In genomic region chr14:44959538-44959937, GRCh38 we compare ENCODE assay signal across 12 cellular contexts. TPM values are rescaled to one million over a fixed set of nuclear protein-coding genes. Genes with fewer than 3 reads are reported as not detected.
A peak's percentile ranks its signal among the peaks of the same experiment; 100 is the strongest.
DNase-seq lines count a peak whose midpoint lies in the region; ATAC-seq, FAIRE-seq and TF ChIP-seq lines count a peak whose summit lies in the region.
"Had no signal": no experiment of that assay in that cellular context is flagged by ENCODE, and none has a peak within 500 bp of the region (broad histone marks: within the 10 kb centered on the region; RNA-seq: fewer than 3 reads in every experiment).

No MANE protein-coding gene starts in this region.

- no peak overlapping the region for H2BK20ac ChIP-seq in H1 (ENCODE audit: low read length)

- FAIRE-seq in H1 (lab: Jason Lieb, UNC) = no peak

- H4K91ac ChIP-seq in H1 (replicated peaks; ENCODE audit: insufficient read length, low read length) = no peak overlapping the region

- no peak for TF ChIP-seq POLR2A in H1 (IDR thresholded peaks at IDR 0.05; ENCODE audit: control extremely low read depth in 1 of 2, low read depth in 2 of 2, low read length in 2 of 2)

- H3K9ac ChIP-seq in Karpas-422 (ENCODE audit: low read length) (peak overlapping the region; percentile 78), H1 (replicated peaks in 1 of 4; ENCODE audit: extremely low read depth in 1 of 4, low read depth in 3 of 4, low read length in 3 of 4) (no peak overlapping the region)

- TF ChIP-seq CTCF in H1 (IDR thresholded peaks at IDR 0.05; ENCODE audit: control extremely low read depth in 1 of 3, insufficient read depth in 1 of 3, low read depth in 1 of 3, low read length in 3 of 3) (no peak), psoas muscle (IDR thresholded peaks at IDR 0.05) (no peak), glutamatergic neuron (IDR thresholded peaks at IDR 0.05; ENCODE audit: partially characterized antibody, unreplicated experiment) (no peak)

- H3K9me2 ChIP-seq in Karpas-422 (replicated peaks; ENCODE audit: insufficient read depth, low read length) = no peaks in the 10 kb centered on the region

- CTCF ChIA-PET in activated CD4-positive, alpha-beta T cell treated with anti-CD3 and anti-CD28 coated beads, Interleukin-2, amount 10 ng/mL, durations not matched to agents 7 days and 5 days (lab: Charles Lee) = no interaction called here
- CTCF ChIA-PET in activated CD4-positive, alpha-beta T cell treated with anti-CD3 and anti-CD28 coated beads for 36 hours (lab: Charles Lee) = no interaction called here
- CTCF ChIA-PET in H1 (lab: Charles Lee; ENCODE audit: partially characterized antibody) = no interaction called here

- H3K27me3 ChIP-seq in Karpas-422 (ENCODE audit: low read length) = no peaks in the 10 kb centered on the region
- H3K27me3 ChIP-seq in H1 (replicated peaks in 1 of 4; ENCODE audit: control insufficient read depth in 3 of 4, extremely low read depth in 1 of 4, insufficient read depth in 3 of 4, low read length in 3 of 4) = no peaks in the 10 kb centered on the region
- H3K27me3 ChIP-seq in psoas muscle (ENCODE audit: insufficient read depth in 3 of 3, low read length in 2 of 3) = no peaks in the 10 kb centered on the region
- H3K27me3 ChIP-seq: thyroid gland had no signal

- no peak overlapping the region for H4K5ac ChIP-seq in H1 (ENCODE audit: insufficient read length, low read depth, low read length)

- no peak overlapping the region for H2AK5ac ChIP-seq in H1 (ENCODE audit: low read depth, low read length)

- no peaks in the 10 kb centered on the region for H3K9me3 ChIP-seq in Karpas-422 (ENCODE audit: low read length)
- no peaks in the 10 kb centered on the region for H3K9me3 ChIP-seq in H1 (ENCODE audit: insufficient read depth in 2 of 2, low read depth in 1 of 2, low read length in 1 of 2)
- H3K9me3 ChIP-seq in psoas muscle = no peaks in the 10 kb centered on the region
- H3K9me3 ChIP-seq: thyroid gland had no signal

- no peak overlapping the region for H3K56ac ChIP-seq in H1 (replicated peaks; ENCODE audit: insufficient read length, low read depth, low read length)

- POLR2A ChIA-PET in activated CD4-positive, alpha-beta T cell treated with anti-CD3 and anti-CD28 coated beads, Interleukin-2, amount 10 ng/mL, durations not matched to agents 7 days and 5 days (lab: Charles Lee) = no interaction called here
- POLR2A ChIA-PET in activated CD4-positive, alpha-beta T cell treated with anti-CD3 and anti-CD28 coated beads for 36 hours (lab: Charles Lee) = no interaction called here
- POLR2A ChIA-PET in H1 (lab: Charles Lee; ENCODE audit: partially characterized antibody) = no interaction called here

- no peak overlapping the region for H3K18ac ChIP-seq in H1 (ENCODE audit: extremely low read depth, low read length)

- H3K27me3 Mint-ChIP-seq in activated CD4-positive, alpha-beta T cell treated with anti-CD3 and anti-CD28 coated beads, Interleukin-2, amount 10 ng/mL, durations not matched to agents 7 days and 5 days = no peaks in the 10 kb centered on the region
- H3K27me3 Mint-ChIP-seq in activated CD4-positive, alpha-beta T cell treated with anti-CD3 and anti-CD28 coated beads for 36 hours = no peaks in the 10 kb centered on the region
- H3K27me3 Mint-ChIP-seq in glutamatergic neuron (ENCODE audit: unreplicated experiment) = no peaks in the 10 kb centered on the region
- H3K27me3 Mint-ChIP-seq: T-helper 17 cell had no signal

- H3K79me1 ChIP-seq in H1 (ENCODE audit: low read depth, low read length) = no peaks in the 10 kb centered on the region; the same call in none of the 2 replicates

- peak overlapping the region; percentile 19 for H3K27ac Mint-ChIP-seq in activated CD4-positive, alpha-beta T cell treated with anti-CD3 and anti-CD28 coated beads, Interleukin-2, amount 10 ng/mL, durations not matched to agents 7 days and 5 days
- H3K27ac Mint-ChIP-seq in activated CD4-positive, alpha-beta T cell treated with anti-CD3 and anti-CD28 coated beads for 36 hours = no peak overlapping the region
- no peak overlapping the region for H3K27ac Mint-ChIP-seq in glutamatergic neuron (ENCODE audit: unreplicated experiment)
- H3K27ac Mint-ChIP-seq: T-helper 17 cell had no signal

- TF ChIP-seq EP300 in H1 (IDR thresholded peaks at IDR 0.05; ENCODE audit: borderline replicate concordance in 1 of 2, low read depth in 2 of 2, low read length in 2 of 2) = no peak

- WGBS in H1 (ENCODE audit: extremely low coverage in 1 of 2, insufficient coverage in 1 of 2, insufficient read length in 1 of 2, insufficient replicate concordance in 2 of 2, low coverage in 1 of 2, low lambda C conversion rate in 2 of 2, missing lambda C conversion rate in 1 of 2), 2 experiments = 88% methylated on average over 3 of the region's 3 CpGs; no CpG with 5 or more reads in 1 of the 2 experiments
- 80 to 86% (median 81%) methylated on average over 3 of the region's 3 CpGs for WGBS in psoas muscle, 3 donors

- H3K36me3 ChIP-seq in Karpas-422 (ENCODE audit: insufficient read depth, low read length) (peaks cover 18% of the 10 kb centered on the region), H1 (ENCODE audit: control insufficient read depth in 2 of 4, insufficient read depth in 4 of 4, low read length in 3 of 4) (no peaks in the 10 kb centered on the region), psoas muscle (ENCODE audit: insufficient read depth in 1 of 2, low read depth in 1 of 2) (no peaks in the 10 kb centered on the region)
- H3K36me3 ChIP-seq: thyroid gland had no signal

- H3K36me3 Mint-ChIP-seq in activated CD4-positive, alpha-beta T cell treated with anti-CD3 and anti-CD28 coated beads, Interleukin-2, amount 10 ng/mL, durations not matched to agents 7 days and 5 days (ENCODE audit: low read depth) = peaks cover 21% of the 10 kb centered on the region
- peaks cover 12% of the 10 kb centered on the region for H3K36me3 Mint-ChIP-seq in activated CD4-positive, alpha-beta T cell treated with anti-CD3 and anti-CD28 coated beads for 36 hours (ENCODE audit: low read depth)
- H3K36me3 Mint-ChIP-seq in glutamatergic neuron (ENCODE audit: unreplicated experiment) = no peaks in the 10 kb centered on the region

- TF ChIP-seq RAD21 in H1 (IDR thresholded peaks at IDR 0.05 in 1 of 2, conservative IDR thresholded peaks at IDR 0.05 in 1 of 2; ENCODE audit: low read depth in 2 of 2, low read length in 2 of 2) = no peak

- H3K4me2 ChIP-seq in Karpas-422 (ENCODE audit: low read depth, low read length, poor library complexity, severe bottlenecking) (peak overlapping the region; percentile 87), H1 (ENCODE audit: insufficient read depth in 1 of 2, low read depth in 2 of 2, low read length in 2 of 2) (peak overlapping the region; percentile 73 to 92; a peak in 2 of 4 replicates)

- intact Hi-C loops in activated CD4-positive, alpha-beta T cell treated with anti-CD3 and anti-CD28 coated beads for 36 hours (cut with DNase I, micrococcal nuclease) = no loop called here
- intact Hi-C loops in psoas muscle (cut with DNase I) = no loop called here

- peaks cover 45% of the 10 kb centered on the region for H3K4me1 Mint-ChIP-seq in activated CD4-positive, alpha-beta T cell treated with anti-CD3 and anti-CD28 coated beads, Interleukin-2, amount 10 ng/mL, durations not matched to agents 7 days and 5 days
- peaks cover 47% of the 10 kb centered on the region for H3K4me1 Mint-ChIP-seq in activated CD4-positive, alpha-beta T cell treated with anti-CD3 and anti-CD28 coated beads for 36 hours
- peaks cover 19% of the 10 kb centered on the region for H3K4me1 Mint-ChIP-seq in glutamatergic neuron (ENCODE audit: low read depth, unreplicated experiment)

- H3K23me2 ChIP-seq in H1 (ENCODE audit: low read depth, low read length) = peaks cover 13% of the 10 kb centered on the region

- DNase-seq in activated CD4-positive, alpha-beta T cell treated with anti-CD3 and anti-CD28 coated beads, Interleukin-2, amount 10 ng/mL, durations not matched to agents 7 days and 5 days = no peak
- no peak for DNase-seq in activated CD4-positive, alpha-beta T cell treated with anti-CD3 and anti-CD28 coated beads for 36 hours
- DNase-seq in Karpas-422 = no peak
- DNase-seq in H1 (ENCODE audit: low read depth in 1 of 2, low spot score in 2 of 2) = no peak
- DNase-seq in psoas muscle = no peak
- no peak for DNase-seq in glutamatergic neuron
- DNase-seq in NK-92 treated with Interleukin-12 subunit alpha and Interleukin-12 subunit beta, amount 100 ng/mL, for 24 hours (lab: John Stamatoyannopoulos, UW) = no peak
- no peak for DNase-seq in retina
- DNase-seq: NCI-H2107, right cardiac atrium, T-helper 17 cell, thyroid gland had no signal

- no peak overlapping the region for H3K23ac ChIP-seq in H1 (ENCODE audit: insufficient read length)

- H2BK12ac ChIP-seq in H1 (ENCODE audit: low read depth, low read length) = no peak overlapping the region

- H4K20me1 ChIP-seq in Karpas-422 (ENCODE audit: insufficient read depth, low read depth, low read length) (peaks cover 4% of the 10 kb centered on the region; the same call in 1 of the 2 replicates), H1 (replicated peaks in 1 of 2; ENCODE audit: control insufficient read depth in 1 of 2, insufficient read depth in 2 of 2, low read length in 2 of 2) (peaks cover 0 to 11% of the 10 kb centered on the region in 2 experiments)

- H2AFZ ChIP-seq in Karpas-422 (ENCODE audit: low read length) (no peak overlapping the region), H1 (ENCODE audit: low read length) (no peak overlapping the region)

- H3K79me2 ChIP-seq in Karpas-422 (ENCODE audit: low read length) (peaks cover 95% of the 10 kb centered on the region), H1 (ENCODE audit: control insufficient read depth in 1 of 2, insufficient read depth in 2 of 2, low read length in 2 of 2) (peaks cover 8 to 85% of the 10 kb centered on the region in 2 experiments)

- no peak for ATAC-seq in activated CD4-positive, alpha-beta T cell treated with anti-CD3 and anti-CD28 coated beads for 36 hours
- no peak for ATAC-seq in psoas muscle
- ATAC-seq: right cardiac atrium, T-helper 17 cell had no signal

- H3K9me3 Mint-ChIP-seq in activated CD4-positive, alpha-beta T cell treated with anti-CD3 and anti-CD28 coated beads, Interleukin-2, amount 10 ng/mL, durations not matched to agents 7 days and 5 days = peaks cover 11% of the 10 kb centered on the region
- H3K9me3 Mint-ChIP-seq in activated CD4-positive, alpha-beta T cell treated with anti-CD3 and anti-CD28 coated beads for 36 hours (ENCODE audit: low read depth) = peaks cover 6% of the 10 kb centered on the region
- peaks cover 8% of the 10 kb centered on the region for H3K9me3 Mint-ChIP-seq in glutamatergic neuron (ENCODE audit: unreplicated experiment)

- H3K4me3 ChIP-seq in Karpas-422 (ENCODE audit: low read length) (peak overlapping the region; percentile 78), H1 (ENCODE audit: extremely low read depth in 1 of 4, insufficient read depth in 2 of 4, low read depth in 3 of 4, low read length in 4 of 4) (peak overlapping the region in 1 of 4 experiments; percentile 93; a peak in 2 of 8 replicates), psoas muscle (peak overlapping the region; percentile 89)

- H3K4me3 Mint-ChIP-seq in activated CD4-positive, alpha-beta T cell treated with anti-CD3 and anti-CD28 coated beads, Interleukin-2, amount 10 ng/mL, durations not matched to agents 7 days and 5 days = no peak overlapping the region
- H3K4me3 Mint-ChIP-seq in activated CD4-positive, alpha-beta T cell treated with anti-CD3 and anti-CD28 coated beads for 36 hours = no peak overlapping the region
- H3K4me3 Mint-ChIP-seq in glutamatergic neuron (ENCODE audit: unreplicated experiment) = no peak overlapping the region

- peak overlapping the region; percentile 19 for H3K27ac ChIP-seq in Karpas-422 (ENCODE audit: low read length)
- H3K27ac ChIP-seq in H1 (ENCODE audit: low read depth, low read length) = no peak overlapping the region
- no peak overlapping the region for H3K27ac ChIP-seq in psoas muscle
- H3K27ac ChIP-seq: thyroid gland had no signal

- H3K4me1 ChIP-seq in Karpas-422 (ENCODE audit: low read length) = peaks cover 35% of the 10 kb centered on the region
- H3K4me1 ChIP-seq in H1 (replicated peaks in 1 of 4; ENCODE audit: control insufficient read depth in 3 of 4, insufficient read depth in 4 of 4, low read length in 3 of 4) = peaks cover 0 to 6% (median 2%) of the 10 kb centered on the region in 4 experiments; a peak in 2 of 7 replicates
- H3K4me1 ChIP-seq in psoas muscle = peaks cover 51% of the 10 kb centered on the region

- no peak overlapping the region for H3K4ac ChIP-seq in H1 (replicated peaks; ENCODE audit: insufficient read length, low read depth, low read length)

- H2BK15ac ChIP-seq in H1 (ENCODE audit: low read length) = no peak overlapping the region

- no peak overlapping the region for H3K14ac ChIP-seq in H1 (ENCODE audit: insufficient read length)

- no peak overlapping the region for H4K8ac ChIP-seq in H1 (ENCODE audit: extremely low read depth, insufficient read depth, low read length)

- H2BK120ac ChIP-seq in H1 (replicated peaks; ENCODE audit: low read depth, low read length) = no peak overlapping the region

- H2BK5ac ChIP-seq in H1 (ENCODE audit: low read depth, low read length) = no peak overlapping the region

RNA-seq across cellular contexts. Expression of gene KLHL28, which starts 2.2 kb away (rescaled TPM):
- total RNA-seq in activated CD4-positive, alpha-beta T cell treated with anti-CD3 and anti-CD28 coated beads, Interleukin-2, amount 10 ng/mL, durations not matched to agents 7 days and 5 days = 10 to 100 TPM; 16.8 to 17.6 TPM
- 10 to 100 TPM; 11.3 to 12.3 TPM for total RNA-seq in activated CD4-positive, alpha-beta T cell treated with anti-CD3 and anti-CD28 coated beads for 36 hours
- 12.8 and 31.4 TPM in 2 replicates for total RNA-seq in Karpas-422 (2014; rRNA removed; shearing (Covaris generic); ENCODE audit: low replicate concordance)
- total RNA-seq in H1 (2021; fragmentation: NEBNext Ultra II Directional; extraction: Animal tissue kit (Norgen Biotek cat#: 25700)) = 8.4 and 10.5 TPM in 2 replicates
- polyA plus RNA-seq in H1 (2011; rRNA removed) = 2.2 and 3.3 TPM in 2 replicates
- 3.2 TPM for polyA plus RNA-seq in H1 (2011; cell fraction: cytosol; rRNA removed)
- polyA plus RNA-seq in H1 (2011; cell fraction: nucleus; rRNA removed) = 2.4 TPM
- 3.4 to 6.9 TPM (median 4.5 TPM) in 4 replicates for polyA plus RNA-seq in H1 (2012, experiment 1 of 2)
- polyA plus RNA-seq in H1 (2012, experiment 2 of 2) = 0.35 TPM
- 4.6 TPM for polyA plus RNA-seq in H1 (2013, experiment 1 of 2)
- polyA plus RNA-seq in H1 (2013, experiment 2 of 2) = 4.3 TPM
- 18.7 and 23.0 TPM in 2 replicates for polyA minus RNA-seq in H1 (2011; rRNA and poly(A)+ RNA removed)
- polyA minus RNA-seq in H1 (2011; cell fraction: cytosol; rRNA and poly(A)+ RNA removed) = 6.1 TPM
- polyA minus RNA-seq in H1 (2011; cell fraction: nucleus; rRNA and poly(A)+ RNA removed) = 17.0 TPM
- 10 to 100 TPM; 10.4 to 15.5 (median 13.0) TPM for total RNA-seq in psoas muscle
- polyA plus RNA-seq in psoas muscle = 10 to 100 TPM in 1 of 3 donors, 1 to 10 TPM in 2; 3.3 to 12.2 (median 4.5) TPM
- 25.4 TPM for total RNA-seq in glutamatergic neuron (ENCODE audit: unreplicated experiment)

RNA-seq across cellular contexts. Expression of gene TOGARAM1, which starts 2.5 kb away (rescaled TPM):
- total RNA-seq in activated CD4-positive, alpha-beta T cell treated with anti-CD3 and anti-CD28 coated beads, Interleukin-2, amount 10 ng/mL, durations not matched to agents 7 days and 5 days = 1 to 10 TPM; 8.4 to 8.7 TPM
- total RNA-seq in activated CD4-positive, alpha-beta T cell treated with anti-CD3 and anti-CD28 coated beads for 36 hours = 1 to 10 TPM; 5.7 to 6.6 TPM
- total RNA-seq in Karpas-422 (2014; rRNA removed; shearing (Covaris generic); ENCODE audit: low replicate concordance) = 21.5 and 34.2 TPM in 2 replicates
- total RNA-seq in H1 (2021; fragmentation: NEBNext Ultra II Directional; extraction: Animal tissue kit (Norgen Biotek cat#: 25700)) = 6.8 and 8.9 TPM in 2 replicates
- polyA plus RNA-seq in H1 (2011; rRNA removed) = 1.3 and 2.5 TPM in 2 replicates
- polyA plus RNA-seq in H1 (2011; cell fraction: cytosol; rRNA removed) = 2.6 TPM
- 3.8 TPM for polyA plus RNA-seq in H1 (2011; cell fraction: nucleus; rRNA removed)
- polyA plus RNA-seq in H1 (2012, experiment 1 of 2) = 2.8 to 3.6 TPM (median 3.1 TPM) in 4 replicates
- polyA plus RNA-seq in H1 (2012, experiment 2 of 2) = 0.16 TPM
- polyA plus RNA-seq in H1 (2013, experiment 1 of 2) = 7.6 TPM
- 8.1 TPM for polyA plus RNA-seq in H1 (2013, experiment 2 of 2)
- polyA minus RNA-seq in H1 (2011; rRNA and poly(A)+ RNA removed) = 16.2 and 30.1 TPM in 2 replicates
- 6.7 TPM for polyA minus RNA-seq in H1 (2011; cell fraction: cytosol; rRNA and poly(A)+ RNA removed)
- polyA minus RNA-seq in H1 (2011; cell fraction: nucleus; rRNA and poly(A)+ RNA removed) = 37.0 TPM
- total RNA-seq in psoas muscle = 10 to 100 TPM in 3 of 4 donors, 1 to 10 TPM in 1; 9.1 to 16.0 (median 11.5) TPM
- polyA plus RNA-seq in psoas muscle = 1 to 10 TPM; 5.1 to 8.7 (median 5.9) TPM
- 16.7 TPM for total RNA-seq in glutamatergic neuron (ENCODE audit: unreplicated experiment)
